1 cellular context compared by ENCODE assay signal in the genomic region with DNA sequence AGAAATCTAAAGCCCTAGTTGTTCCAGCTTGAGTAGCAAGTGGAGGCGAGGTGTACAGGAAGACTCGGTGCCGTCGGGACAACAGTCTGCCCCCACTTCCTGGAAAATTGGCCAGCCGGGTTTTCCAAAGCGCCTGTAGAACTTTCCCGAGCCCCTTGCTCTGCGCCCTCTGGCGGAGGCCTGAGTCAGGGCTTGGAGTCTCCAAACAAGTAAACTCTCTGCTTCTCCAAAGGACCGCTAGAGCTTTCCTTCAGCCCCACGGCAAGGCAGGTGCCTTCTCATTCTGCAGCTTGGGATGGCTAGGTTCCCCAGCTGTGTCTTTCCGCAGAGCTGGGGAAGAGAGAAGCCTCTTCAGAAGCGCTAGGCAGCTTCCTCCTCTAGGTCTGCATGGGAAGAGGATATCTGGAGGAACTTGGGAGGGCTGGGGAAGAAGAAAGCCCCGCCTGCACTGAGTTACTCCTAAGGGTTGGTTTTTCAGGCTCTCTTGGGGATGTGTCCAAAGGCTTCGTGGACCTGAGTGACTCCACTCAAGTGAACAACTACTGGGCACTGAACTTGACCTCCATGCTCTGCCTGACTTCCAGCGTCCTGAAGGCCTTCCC.
TF ChIP-seq lines count a peak whose summit lies in the region.

No MANE protein-coding gene starts in this region.

TF ChIP-seq in HepG2, 621 proteins besides CTCF, POLR2A, EP300 and RAD21 (continued from another document and continues in another):
- TF ChIP-seq MXI1 (IDR thresholded peaks at IDR 0.05; ENCODE audit: borderline replicate concordance, low read depth, low read length) (peak; percentile 62; the same call in 1 of the 3 replicates), TBP (CRISPR knock-in tag; IDR thresholded peaks at IDR 0.05) (no peak), ATM (IDR thresholded peaks at IDR 0.05; ENCODE audit: borderline replicate concordance) (no peak), ZNF878 (CRISPR knock-in tag; IDR thresholded peaks at IDR 0.05) (no peak), ZNF124 (CRISPR knock-in tag; IDR thresholded peaks at IDR 0.05) (peak; percentile 88), ZNF616 (CRISPR knock-in tag; IDR thresholded peaks at IDR 0.05; ENCODE audit: low read depth) (no peak), ZNF562 (CRISPR knock-in tag; IDR thresholded peaks at IDR 0.05; ENCODE audit: borderline replicate concordance) (no peak), ZKSCAN1 (IDR thresholded peaks at IDR 0.05; ENCODE audit: low read length) (no peak), TCF12 (IDR thresholded peaks at IDR 0.05) (no peak), TCF12 (CRISPR knock-in tag; IDR thresholded peaks at IDR 0.05) (no peak; the same call in 1 of the 2 replicates), SPEN (CRISPR knock-in tag; IDR thresholded peaks at IDR 0.05; ENCODE audit: low read depth) (0 out of 2 replicates have a peak, but pooled peaks have one; percentile 10), ZNF781 (CRISPR knock-in tag; IDR thresholded peaks at IDR 0.05; ENCODE audit: borderline replicate concordance, not compliant biosample characterization) (peak; percentile 86), SALL2 (CRISPR knock-in tag; IDR thresholded peaks at IDR 0.05) (no peak; the same call in 1 of the 2 replicates), ZMAT3 (CRISPR knock-in tag; conservative IDR thresholded peaks at IDR 0.05) (0 out of 2 replicates have a peak, but pooled peaks have one; percentile 26), TSC22D2 (CRISPR knock-in tag; IDR thresholded peaks at IDR 0.05; ENCODE audit: borderline replicate concordance) (0 out of 2 replicates have a peak, but pooled peaks have one; percentile 2), PAX8 (CRISPR knock-in tag; IDR thresholded peaks at IDR 0.05; ENCODE audit: borderline replicate concordance) (0 out of 2 replicates have a peak, but pooled peaks have one; percentile 22), FOXK2 (IDR thresholded peaks at IDR 0.05) (no peak), ARNTL (CRISPR knock-in tag; IDR thresholded peaks at IDR 0.05) (peak; percentile 26; the same call in 1 of the 2 replicates), MAFG (CRISPR knock-in tag; IDR thresholded peaks at IDR 0.05) (no peak), ZIK1 (CRISPR knock-in tag; IDR thresholded peaks at IDR 0.05; ENCODE audit: borderline replicate concordance, low read depth) (0 out of 2 replicates have a peak, but pooled peaks have one; percentile 51), RNF2 (conservative IDR thresholded peaks at IDR 0.05; ENCODE audit: low read depth) (no peak), HMGA1 (CRISPR knock-in tag; conservative IDR thresholded peaks at IDR 0.05) (no peak), ZNF484 (CRISPR knock-in tag; IDR thresholded peaks at IDR 0.05; ENCODE audit: borderline replicate concordance, low read depth) (no peak), NR2F2 (IDR thresholded peaks at IDR 0.05; ENCODE audit: borderline replicate concordance, low read depth) (peak; percentile 20; the same call in 1 of the 2 replicates), SNAPC2 (CRISPR knock-in tag; IDR thresholded peaks at IDR 0.05) (no peak), RXRA (CRISPR knock-in tag; IDR thresholded peaks at IDR 0.05) (no peak; the same call in 1 of the 2 replicates), ZSCAN22 (CRISPR knock-in tag; IDR thresholded peaks at IDR 0.05) (no peak), ZFP36L2 (CRISPR knock-in tag; IDR thresholded peaks at IDR 0.05) (peak; percentile 60; the same call in 1 of the 2 replicates), ELF3 (CRISPR knock-in tag; IDR thresholded peaks at IDR 0.05) (peak; percentile 84)
- TF ChIP-seq, protein P1, sequence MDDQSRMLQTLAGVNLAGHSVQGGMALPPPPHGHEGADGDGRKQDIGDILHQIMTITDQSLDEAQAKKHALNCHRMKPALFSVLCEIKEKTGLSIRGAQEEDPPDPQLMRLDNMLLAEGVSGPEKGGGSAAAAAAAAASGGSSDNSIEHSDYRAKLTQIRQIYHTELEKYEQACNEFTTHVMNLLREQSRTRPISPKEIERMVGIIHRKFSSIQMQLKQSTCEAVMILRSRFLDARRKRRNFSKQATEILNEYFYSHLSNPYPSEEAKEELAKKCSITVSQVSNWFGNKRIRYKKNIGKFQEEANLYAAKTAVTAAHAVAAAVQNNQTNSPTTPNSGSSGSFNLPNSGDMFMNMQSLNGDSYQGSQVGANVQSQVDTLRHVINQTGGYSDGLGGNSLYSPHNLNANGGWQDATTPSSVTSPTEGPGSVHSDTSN (CRISPR knock-in tag; IDR thresholded peaks at IDR 0.05; ENCODE audit: borderline replicate concordance), result no peak
- TF ChIP-seq, protein P2, sequence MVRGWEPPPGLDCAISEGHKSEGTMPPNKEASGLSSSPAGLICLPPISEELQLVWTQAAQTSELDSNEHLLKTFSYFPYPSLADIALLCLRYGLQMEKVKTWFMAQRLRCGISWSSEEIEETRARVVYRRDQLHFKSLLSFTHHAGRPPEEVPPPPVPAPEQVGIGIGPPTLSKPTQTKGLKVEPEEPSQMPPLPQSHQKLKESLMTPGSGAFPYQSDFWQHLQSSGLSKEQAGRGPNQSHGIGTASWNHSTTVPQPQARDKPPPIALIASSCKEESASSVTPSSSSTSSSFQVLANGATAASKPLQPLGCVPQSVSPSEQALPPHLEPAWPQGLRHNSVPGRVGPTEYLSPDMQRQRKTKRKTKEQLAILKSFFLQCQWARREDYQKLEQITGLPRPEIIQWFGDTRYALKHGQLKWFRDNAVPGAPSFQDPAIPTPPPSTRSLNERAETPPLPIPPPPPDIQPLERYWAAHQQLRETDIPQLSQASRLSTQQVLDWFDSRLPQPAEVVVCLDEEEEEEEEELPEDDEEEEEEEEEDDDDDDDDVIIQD (CRISPR knock-in tag; IDR thresholded peaks at IDR 0.05; ENCODE audit: low read depth), result no peak
- TF ChIP-seq, protein P3, sequence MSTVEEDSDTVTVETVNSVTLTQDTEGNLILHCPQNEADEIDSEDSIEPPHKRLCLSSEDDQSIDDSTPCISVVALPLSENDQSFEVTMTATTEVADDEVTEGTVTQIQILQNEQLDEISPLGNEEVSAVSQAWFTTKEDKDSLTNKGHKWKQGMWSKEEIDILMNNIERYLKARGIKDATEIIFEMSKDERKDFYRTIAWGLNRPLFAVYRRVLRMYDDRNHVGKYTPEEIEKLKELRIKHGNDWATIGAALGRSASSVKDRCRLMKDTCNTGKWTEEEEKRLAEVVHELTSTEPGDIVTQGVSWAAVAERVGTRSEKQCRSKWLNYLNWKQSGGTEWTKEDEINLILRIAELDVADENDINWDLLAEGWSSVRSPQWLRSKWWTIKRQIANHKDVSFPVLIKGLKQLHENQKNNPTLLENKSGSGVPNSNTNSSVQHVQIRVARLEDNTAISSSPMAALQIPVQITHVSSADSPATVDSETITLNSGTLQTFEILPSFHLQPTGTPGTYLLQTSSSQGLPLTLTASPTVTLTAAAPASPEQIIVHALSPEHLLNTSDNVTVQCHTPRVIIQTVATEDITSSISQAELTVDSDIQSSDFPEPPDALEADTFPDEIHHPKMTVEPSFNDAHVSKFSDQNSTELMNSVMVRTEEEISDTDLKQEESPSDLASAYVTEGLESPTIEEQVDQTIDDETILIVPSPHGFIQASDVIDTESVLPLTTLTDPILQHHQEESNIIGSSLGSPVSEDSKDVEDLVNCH (CRISPR knock-in tag; IDR thresholded peaks at IDR 0.05), result no peak
- TF ChIP-seq, protein P4, sequence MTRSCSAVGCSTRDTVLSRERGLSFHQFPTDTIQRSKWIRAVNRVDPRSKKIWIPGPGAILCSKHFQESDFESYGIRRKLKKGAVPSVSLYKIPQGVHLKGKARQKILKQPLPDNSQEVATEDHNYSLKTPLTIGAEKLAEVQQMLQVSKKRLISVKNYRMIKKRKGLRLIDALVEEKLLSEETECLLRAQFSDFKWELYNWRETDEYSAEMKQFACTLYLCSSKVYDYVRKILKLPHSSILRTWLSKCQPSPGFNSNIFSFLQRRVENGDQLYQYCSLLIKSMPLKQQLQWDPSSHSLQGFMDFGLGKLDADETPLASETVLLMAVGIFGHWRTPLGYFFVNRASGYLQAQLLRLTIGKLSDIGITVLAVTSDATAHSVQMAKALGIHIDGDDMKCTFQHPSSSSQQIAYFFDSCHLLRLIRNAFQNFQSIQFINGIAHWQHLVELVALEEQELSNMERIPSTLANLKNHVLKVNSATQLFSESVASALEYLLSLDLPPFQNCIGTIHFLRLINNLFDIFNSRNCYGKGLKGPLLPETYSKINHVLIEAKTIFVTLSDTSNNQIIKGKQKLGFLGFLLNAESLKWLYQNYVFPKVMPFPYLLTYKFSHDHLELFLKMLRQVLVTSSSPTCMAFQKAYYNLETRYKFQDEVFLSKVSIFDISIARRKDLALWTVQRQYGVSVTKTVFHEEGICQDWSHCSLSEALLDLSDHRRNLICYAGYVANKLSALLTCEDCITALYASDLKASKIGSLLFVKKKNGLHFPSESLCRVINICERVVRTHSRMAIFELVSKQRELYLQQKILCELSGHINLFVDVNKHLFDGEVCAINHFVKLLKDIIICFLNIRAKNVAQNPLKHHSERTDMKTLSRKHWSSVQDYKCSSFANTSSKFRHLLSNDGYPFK (CRISPR knock-in tag; IDR thresholded peaks at IDR 0.05; ENCODE audit: borderline replicate concordance), result no peak
- TF ChIP-seq, protein P5, sequence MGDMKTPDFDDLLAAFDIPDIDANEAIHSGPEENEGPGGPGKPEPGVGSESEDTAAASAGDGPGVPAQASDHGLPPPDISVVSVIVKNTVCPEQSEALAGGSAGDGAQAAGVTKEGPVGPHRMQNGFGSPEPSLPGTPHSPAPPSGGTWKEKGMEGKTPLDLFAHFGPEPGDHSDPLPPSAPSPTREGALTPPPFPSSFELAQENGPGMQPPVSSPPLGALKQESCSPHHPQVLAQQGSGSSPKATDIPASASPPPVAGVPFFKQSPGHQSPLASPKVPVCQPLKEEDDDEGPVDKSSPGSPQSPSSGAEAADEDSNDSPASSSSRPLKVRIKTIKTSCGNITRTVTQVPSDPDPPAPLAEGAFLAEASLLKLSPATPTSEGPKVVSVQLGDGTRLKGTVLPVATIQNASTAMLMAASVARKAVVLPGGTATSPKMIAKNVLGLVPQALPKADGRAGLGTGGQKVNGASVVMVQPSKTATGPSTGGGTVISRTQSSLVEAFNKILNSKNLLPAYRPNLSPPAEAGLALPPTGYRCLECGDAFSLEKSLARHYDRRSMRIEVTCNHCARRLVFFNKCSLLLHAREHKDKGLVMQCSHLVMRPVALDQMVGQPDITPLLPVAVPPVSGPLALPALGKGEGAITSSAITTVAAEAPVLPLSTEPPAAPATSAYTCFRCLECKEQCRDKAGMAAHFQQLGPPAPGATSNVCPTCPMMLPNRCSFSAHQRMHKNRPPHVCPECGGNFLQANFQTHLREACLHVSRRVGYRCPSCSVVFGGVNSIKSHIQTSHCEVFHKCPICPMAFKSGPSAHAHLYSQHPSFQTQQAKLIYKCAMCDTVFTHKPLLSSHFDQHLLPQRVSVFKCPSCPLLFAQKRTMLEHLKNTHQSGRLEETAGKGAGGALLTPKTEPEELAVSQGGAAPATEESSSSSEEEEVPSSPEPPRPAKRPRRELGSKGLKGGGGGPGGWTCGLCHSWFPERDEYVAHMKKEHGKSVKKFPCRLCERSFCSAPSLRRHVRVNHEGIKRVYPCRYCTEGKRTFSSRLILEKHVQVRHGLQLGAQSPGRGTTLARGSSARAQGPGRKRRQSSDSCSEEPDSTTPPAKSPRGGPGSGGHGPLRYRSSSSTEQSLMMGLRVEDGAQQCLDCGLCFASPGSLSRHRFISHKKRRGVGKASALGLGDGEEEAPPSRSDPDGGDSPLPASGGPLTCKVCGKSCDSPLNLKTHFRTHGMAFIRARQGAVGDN (CRISPR knock-in tag; IDR thresholded peaks at IDR 0.05), result peak; percentile 86
- TF ChIP-seq, protein P6, sequence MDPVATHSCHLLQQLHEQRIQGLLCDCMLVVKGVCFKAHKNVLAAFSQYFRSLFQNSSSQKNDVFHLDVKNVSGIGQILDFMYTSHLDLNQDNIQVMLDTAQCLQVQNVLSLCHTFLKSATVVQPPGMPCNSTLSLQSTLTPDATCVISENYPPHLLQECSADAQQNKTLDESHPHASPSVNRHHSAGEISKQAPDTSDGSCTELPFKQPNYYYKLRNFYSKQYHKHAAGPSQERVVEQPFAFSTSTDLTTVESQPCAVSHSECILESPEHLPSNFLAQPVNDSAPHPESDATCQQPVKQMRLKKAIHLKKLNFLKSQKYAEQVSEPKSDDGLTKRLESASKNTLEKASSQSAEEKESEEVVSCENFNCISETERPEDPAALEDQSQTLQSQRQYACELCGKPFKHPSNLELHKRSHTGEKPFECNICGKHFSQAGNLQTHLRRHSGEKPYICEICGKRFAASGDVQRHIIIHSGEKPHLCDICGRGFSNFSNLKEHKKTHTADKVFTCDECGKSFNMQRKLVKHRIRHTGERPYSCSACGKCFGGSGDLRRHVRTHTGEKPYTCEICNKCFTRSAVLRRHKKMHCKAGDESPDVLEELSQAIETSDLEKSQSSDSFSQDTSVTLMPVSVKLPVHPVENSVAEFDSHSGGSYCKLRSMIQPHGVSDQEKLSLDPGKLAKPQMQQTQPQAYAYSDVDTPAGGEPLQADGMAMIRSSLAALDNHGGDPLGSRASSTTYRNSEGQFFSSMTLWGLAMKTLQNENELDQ (CRISPR knock-in tag; IDR thresholded peaks at IDR 0.05; ENCODE audit: borderline replicate concordance), result no peak
- TF ChIP-seq, protein P7, sequence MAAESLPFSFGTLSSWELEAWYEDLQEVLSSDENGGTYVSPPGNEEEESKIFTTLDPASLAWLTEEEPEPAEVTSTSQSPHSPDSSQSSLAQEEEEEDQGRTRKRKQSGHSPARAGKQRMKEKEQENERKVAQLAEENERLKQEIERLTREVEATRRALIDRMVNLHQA (CRISPR knock-in tag; IDR thresholded peaks at IDR 0.05), result no peak
- TF ChIP-seq, protein P8, sequence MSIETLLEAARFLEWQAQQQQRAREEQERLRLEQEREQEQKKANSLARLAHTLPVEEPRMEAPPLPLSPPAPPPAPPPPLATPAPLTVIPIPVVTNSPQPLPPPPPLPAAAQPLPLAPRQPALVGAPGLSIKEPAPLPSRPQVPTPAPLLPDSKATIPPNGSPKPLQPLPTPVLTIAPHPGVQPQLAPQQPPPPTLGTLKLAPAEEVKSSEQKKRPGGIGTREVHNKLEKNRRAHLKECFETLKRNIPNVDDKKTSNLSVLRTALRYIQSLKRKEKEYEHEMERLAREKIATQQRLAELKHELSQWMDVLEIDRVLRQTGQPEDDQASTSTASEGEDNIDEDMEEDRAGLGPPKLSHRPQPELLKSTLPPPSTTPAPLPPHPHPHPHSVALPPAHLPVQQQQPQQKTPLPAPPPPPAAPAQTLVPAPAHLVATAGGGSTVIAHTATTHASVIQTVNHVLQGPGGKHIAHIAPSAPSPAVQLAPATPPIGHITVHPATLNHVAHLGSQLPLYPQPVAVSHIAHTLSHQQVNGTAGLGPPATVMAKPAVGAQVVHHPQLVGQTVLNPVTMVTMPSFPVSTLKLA (IDR thresholded peaks at IDR 0.05), result no peak
- TF ChIP-seq, protein P9, sequence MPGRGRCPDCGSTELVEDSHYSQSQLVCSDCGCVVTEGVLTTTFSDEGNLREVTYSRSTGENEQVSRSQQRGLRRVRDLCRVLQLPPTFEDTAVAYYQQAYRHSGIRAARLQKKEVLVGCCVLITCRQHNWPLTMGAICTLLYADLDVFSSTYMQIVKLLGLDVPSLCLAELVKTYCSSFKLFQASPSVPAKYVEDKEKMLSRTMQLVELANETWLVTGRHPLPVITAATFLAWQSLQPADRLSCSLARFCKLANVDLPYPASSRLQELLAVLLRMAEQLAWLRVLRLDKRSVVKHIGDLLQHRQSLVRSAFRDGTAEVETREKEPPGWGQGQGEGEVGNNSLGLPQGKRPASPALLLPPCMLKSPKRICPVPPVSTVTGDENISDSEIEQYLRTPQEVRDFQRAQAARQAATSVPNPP (CRISPR knock-in tag; IDR thresholded peaks at IDR 0.05), result no peak
